In the genomic region with DNA sequence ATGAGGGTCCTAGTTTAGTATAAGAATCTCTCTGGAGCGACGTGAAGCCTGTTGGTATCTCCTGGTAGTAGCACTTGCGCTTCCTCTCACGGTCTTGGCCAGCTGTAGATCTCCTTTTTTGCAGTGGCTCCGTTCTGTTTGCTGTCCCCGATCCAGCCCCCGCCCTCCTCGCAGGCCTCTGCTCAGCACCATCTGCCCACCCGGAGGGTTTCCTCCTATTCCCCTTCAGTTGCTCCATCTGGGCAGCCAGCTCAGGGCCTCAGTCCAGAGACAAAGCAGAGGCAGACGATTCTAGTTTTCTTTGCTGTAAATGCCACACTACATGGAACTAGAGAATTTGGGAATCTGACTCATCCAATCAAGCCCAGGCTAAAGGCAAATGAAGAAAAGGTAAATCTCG, we compare ENCODE assay signal across 14 cellular contexts.
DNase-seq lines count a peak whose midpoint lies in the region; ATAC-seq and TF ChIP-seq lines count a peak whose summit lies in the region.
"Had no signal": no experiment of that assay in that cellular context is flagged by ENCODE, and none has a peak within 500 bp of the region (broad histone marks: within the 10 kb centered on the region; RNA-seq: fewer than 3 reads in every experiment).

No MANE protein-coding gene starts in this region.

- H3K9me2 ChIP-seq in GM23248 (ENCODE audit: insufficient read depth) (no peaks in the 10 kb centered on the region), SK-N-SH (no peaks in the 10 kb centered on the region)

- H3K9ac ChIP-seq in GM23248: peak overlapping the region; percentile 56
- H3K9ac ChIP-seq in SK-N-SH: no peak overlapping the region; the same call in 1 of the 2 replicates
- peak overlapping the region; percentile 62 for H3K9ac ChIP-seq in skeletal muscle satellite cell (ENCODE audit: low read depth, low read length)

- 0 out of 2 replicates have a peak, but pooled peaks have one; percentile 3 for TF ChIP-seq RAD21 in SK-N-SH (IDR thresholded peaks at IDR 0.05; ENCODE audit: low read length)

- no peaks in the 10 kb centered on the region for H3K9me3 ChIP-seq in GM23248 (ENCODE audit: low read depth)
- no peaks in the 10 kb centered on the region for H3K9me3 ChIP-seq in SK-N-SH
- no peaks in the 10 kb centered on the region for H3K9me3 ChIP-seq in heart right ventricle
- no peaks in the 10 kb centered on the region for H3K9me3 ChIP-seq in skeletal muscle satellite cell (replicated peaks; ENCODE audit: low read length)
- H3K9me3 ChIP-seq in adrenal gland (replicated peaks in 1 of 3): no peaks in the 10 kb centered on the region
- H3K9me3 ChIP-seq: spleen had no signal

- H4K20me1 ChIP-seq in GM23248 (ENCODE audit: insufficient read depth) (no peaks in the 10 kb centered on the region), SK-N-SH (ENCODE audit: insufficient read depth) (no peaks in the 10 kb centered on the region)

- CTCF ChIA-PET in SK-N-SH (lab: Yijun Ruan, JAX): interaction anchor here (1.7 kb wide), 1 partner anchor 52 kb away, joined by 4 read pairs; no protein-coding TSS in a partner anchor

- H2AFZ ChIP-seq in GM23248 (peak overlapping the region; percentile 86), SK-N-SH (ENCODE audit: low read depth) (no peak overlapping the region)

- no peak overlapping the region for H3K27ac Mint-ChIP-seq in stimulated activated effector memory CD8-positive, alpha-beta T cell treated with anti-CD3 and anti-CD28 coated beads, Interleukin-12 subunit alpha, Interleukin-12 subunit beta, amount 100 ng/mL, for 72 hours
- H3K27ac Mint-ChIP-seq: effector memory CD8-positive, alpha-beta T cell; stimulated activated memory B cell treated with anti-CD40 and anti-IgM and Interleukin-4, amounts not matched to agents 10 μg/mL and 1 μg/mL and 100 μg/mL, for 72 hours had no signal

- H3K79me2 ChIP-seq in GM23248 (ENCODE audit: insufficient read depth) (no peaks in the 10 kb centered on the region), SK-N-SH (ENCODE audit: insufficient read depth) (peaks cover 4% of the 10 kb centered on the region; the same call in 1 of the 2 replicates)

- H3K27ac ChIP-seq in GM23248 (peak overlapping the region; percentile 15; the same call in 1 of the 2 replicates), SK-N-SH (ENCODE audit: low read depth in 2 of 2, low read length in 1 of 2) (peak overlapping the region; percentile 8 to 23; a peak in 2 of 4 replicates), heart right ventricle (no peak overlapping the region), adrenal gland (no peak overlapping the region)
- H3K27ac ChIP-seq: spleen had no signal

- peaks cover 20% of the 10 kb centered on the region for H3K4me1 Mint-ChIP-seq in stimulated activated effector memory CD8-positive, alpha-beta T cell treated with anti-CD3 and anti-CD28 coated beads, Interleukin-12 subunit alpha, Interleukin-12 subunit beta, amount 100 ng/mL, for 72 hours
- H3K4me1 Mint-ChIP-seq: stimulated activated memory B cell treated with anti-CD40 and anti-IgM and Interleukin-4, amounts not matched to agents 10 μg/mL and 1 μg/mL and 100 μg/mL, for 72 hours had no signal

- H3F3A ChIP-seq in GM23248 (ENCODE audit: insufficient read depth) (peaks cover 18% of the 10 kb centered on the region), SK-N-SH (replicated peaks; ENCODE audit: insufficient read depth) (peaks cover 23% of the 10 kb centered on the region)

- H3K36me3 ChIP-seq in GM23248 (ENCODE audit: low read depth) (no peaks in the 10 kb centered on the region), SK-N-SH (replicated peaks in 1 of 2; ENCODE audit: control insufficient read depth in 1 of 2, insufficient read depth in 2 of 2, low read length in 1 of 2) (no peaks in the 10 kb centered on the region), heart right ventricle (no peaks in the 10 kb centered on the region), skeletal muscle satellite cell (ENCODE audit: insufficient read depth, low read length) (no peaks in the 10 kb centered on the region), adrenal gland (replicated peaks in 1 of 2) (no peaks in the 10 kb centered on the region)
- H3K36me3 ChIP-seq: spleen had no signal

- WGBS in GM23248 (ENCODE audit: low coverage in 1 of 2, low lambda C conversion rate in 2 of 2, missing lambda C conversion rate in 2 of 2), 2 experiments: 9% methylated on average over 11 of the region's 11 CpGs
- 61% methylated on average over 11 of the region's 11 CpGs for WGBS in SK-N-SH (ENCODE audit: low lambda C conversion rate)
- WGBS in heart right ventricle, 2 donors: 20 to 27% methylated on average over 11 of the region's 11 CpGs
- 68 to 74% (median 71%) methylated on average over 11 of the region's 11 CpGs for WGBS in adrenal gland, 4 donors

- in situ Hi-C loops in GM23248 (cut with MboI): no loop called here

- H3K27me3 ChIP-seq in GM23248 (replicated peaks; ENCODE audit: insufficient read depth): no peaks in the 10 kb centered on the region
- no peaks in the 10 kb centered on the region for H3K27me3 ChIP-seq in SK-N-SH (ENCODE audit: insufficient read depth)
- H3K27me3 ChIP-seq in heart right ventricle: no peaks in the 10 kb centered on the region
- H3K27me3 ChIP-seq in skeletal muscle satellite cell (ENCODE audit: control insufficient read depth, insufficient read depth, low read length): no peaks in the 10 kb centered on the region
- no peaks in the 10 kb centered on the region for H3K27me3 ChIP-seq in adrenal gland
- H3K27me3 ChIP-seq: spleen had no signal

- H3K4me3 ChIP-seq in GM23248: peak overlapping the region; percentile 57
- H3K4me3 ChIP-seq in SK-N-SH (ENCODE audit: low read depth in 2 of 2, low read length in 1 of 2): no peak overlapping the region
- peak overlapping the region in 6 of 10 donors; percentile 12 to 39 (median 34) for H3K4me3 ChIP-seq in heart right ventricle
- peak overlapping the region; percentile 48 for H3K4me3 ChIP-seq in skeletal muscle satellite cell (ENCODE audit: low read length)
- no peak overlapping the region for H3K4me3 ChIP-seq in adrenal gland
- H3K4me3 ChIP-seq: spleen had no signal

- TF ChIP-seq CTCF in SK-N-SH (IDR thresholded peaks at IDR 0.05) (no peak), heart right ventricle (IDR thresholded peaks at IDR 0.05) (no peak), adrenal gland (IDR thresholded peaks at IDR 0.05) (no peak)

- no peak overlapping the region for H3K4me3 Mint-ChIP-seq in stimulated activated effector memory CD8-positive, alpha-beta T cell treated with anti-CD3 and anti-CD28 coated beads, Interleukin-12 subunit alpha, Interleukin-12 subunit beta, amount 100 ng/mL, for 72 hours
- H3K4me3 Mint-ChIP-seq: effector memory CD8-positive, alpha-beta T cell; IgD-negative memory B cell; stimulated activated memory B cell treated with anti-CD40 and anti-IgM and Interleukin-4, amounts not matched to agents 10 μg/mL and 1 μg/mL and 100 μg/mL, for 72 hours had no signal

- no peaks in the 10 kb centered on the region for H3K9me3 Mint-ChIP-seq in stimulated activated effector memory CD8-positive, alpha-beta T cell treated with anti-CD3 and anti-CD28 coated beads, Interleukin-12 subunit alpha, Interleukin-12 subunit beta, amount 100 ng/mL, for 72 hours
- H3K9me3 Mint-ChIP-seq: effector memory CD8-positive, alpha-beta T cell; IgD-negative memory B cell; stimulated activated memory B cell treated with anti-CD40 and anti-IgM and Interleukin-4, amounts not matched to agents 10 μg/mL and 1 μg/mL and 100 μg/mL, for 72 hours had no signal

- POLR2A ChIA-PET in SK-N-SH (lab: Yijun Ruan, JAX): no interaction called here

- peaks cover 11% of the 10 kb centered on the region for H3K36me3 Mint-ChIP-seq in stimulated activated effector memory CD8-positive, alpha-beta T cell treated with anti-CD3 and anti-CD28 coated beads, Interleukin-12 subunit alpha, Interleukin-12 subunit beta, amount 100 ng/mL, for 72 hours
- H3K36me3 Mint-ChIP-seq: stimulated activated memory B cell treated with anti-CD40 and anti-IgM and Interleukin-4, amounts not matched to agents 10 μg/mL and 1 μg/mL and 100 μg/mL, for 72 hours had no signal

- H3K4me2 ChIP-seq in GM23248 (ENCODE audit: unreplicated experiment) (peak overlapping the region; percentile 92), SK-N-SH (no peak overlapping the region), skeletal muscle satellite cell (ENCODE audit: low read length) (peak overlapping the region; percentile 71)

- H3K4me1 ChIP-seq in GM23248 (ENCODE audit: insufficient read depth) (peaks cover 29% of the 10 kb centered on the region), SK-N-SH (ENCODE audit: control insufficient read depth in 1 of 2, insufficient read depth in 2 of 2, low read depth in 1 of 2, low read length in 1 of 2) (peaks cover 0 to 11% of the 10 kb centered on the region in 2 experiments; a peak in 3 of 4 replicates), heart right ventricle (peaks cover 0 to 11% (median 4%) of the 10 kb centered on the region in 9 donors), skeletal muscle satellite cell (ENCODE audit: control insufficient read depth, insufficient read depth, low read length) (peaks cover 32% of the 10 kb centered on the region), adrenal gland (replicated peaks in 1 of 2) (peaks cover 1% of the 10 kb centered on the region in 2 donors)
- H3K4me1 ChIP-seq: spleen had no signal

- TF ChIP-seq EP300 in SK-N-SH (IDR thresholded peaks at IDR 0.05; ENCODE audit: borderline replicate concordance in 1 of 2, low read depth in 1 of 2, low read length in 1 of 2): no peak

- intact Hi-C loops in heart right ventricle (cut with DNase I) (no loop called here), adrenal gland (cut with DNase I) (no loop called here)

- ATAC-seq in heart right ventricle (peak in 5 of 8 donors; percentile 44 to 69 (median 56)), HG03139 (IDR thresholded peaks at IDR 0.05; ENCODE audit: unreplicated experiment) (no peak)
- no peak for ATAC-seq in stimulated activated effector memory CD8-positive, alpha-beta T cell treated with anti-CD3 and anti-CD28 coated beads, Interleukin-12 subunit alpha, Interleukin-12 subunit beta, amount 100 ng/mL, for 72 hours
- ATAC-seq: effector memory CD8-positive, alpha-beta T cell; stimulated activated memory B cell treated with anti-CD40 and anti-IgM and Interleukin-4, amounts not matched to agents 10 μg/mL and 1 μg/mL and 100 μg/mL, for 72 hours had no signal

- DNase-seq in GM23248 (peak; percentile 59), SK-N-SH (peak; percentile 63), heart right ventricle (no peak), adrenal gland (no peak), glomerular visceral epithelial cell (ENCODE audit: extremely low spot score) (no peak)
- DNase-seq in stimulated activated effector memory CD8-positive, alpha-beta T cell treated with anti-CD3 and anti-CD28 coated beads, Interleukin-12 subunit alpha, Interleukin-12 subunit beta, amount 100 ng/mL, for 72 hours (ENCODE audit: low spot score in 2 of 2): no peak
- DNase-seq: activated gamma-delta T cell; effector memory CD8-positive, alpha-beta T cell; NCI-H526 treated with DMSO at 0.1 percent for 48 hours; spleen had no signal

- no peak for TF ChIP-seq POLR2A in adrenal gland (IDR thresholded peaks at IDR 0.05)

TF ChIP-seq in SK-N-SH, 30 proteins besides CTCF, POLR2A, EP300 and RAD21 (continues in another document):
- no peak for TF ChIP-seq ELF1 (IDR thresholded peaks at IDR 0.05)
- TF ChIP-seq MXI1 (IDR thresholded peaks at IDR 0.05; ENCODE audit: low read depth, low read length): no peak
- no peak for TF ChIP-seq MEF2A (IDR thresholded peaks at IDR 0.05; ENCODE audit: borderline replicate concordance, low read depth)
- no peak for TF ChIP-seq NFIC (IDR thresholded peaks at IDR 0.05; ENCODE audit: borderline replicate concordance)

Comparison
In these comparisons a context has a peak if more than half of its experiments do, and no peak if none do; other contexts are left out.
1. DNase-seq: peak in GM23248 (single experiment) and SK-N-SH (single experiment); none in heart right ventricle (0 of 2), adrenal gland (0 of 7), glomerular visceral epithelial cell (single experiment) and stimulated activated effector memory CD8-positive, alpha-beta T cell treated with anti-CD3 and anti-CD28 coated beads, Interleukin-12 subunit alpha, Interleukin-12 subunit beta, amount 100 ng/mL, for 72 hours (0 of 2).
2. H3K27ac ChIP-seq: peak in GM23248 (single experiment) and SK-N-SH (2 of 2); none in heart right ventricle (0 of 10) and adrenal gland (0 of 5).
3. H3K4me3 ChIP-seq: peak in GM23248 (single experiment), heart right ventricle (6 of 10) and skeletal muscle satellite cell (single experiment); none in SK-N-SH (0 of 2) and adrenal gland (0 of 4).
4. ATAC-seq: peak in heart right ventricle (5 of 8); none in HG03139 (single experiment) and stimulated activated effector memory CD8-positive, alpha-beta T cell treated with anti-CD3 and anti-CD28 coated beads, Interleukin-12 subunit alpha, Interleukin-12 subunit beta, amount 100 ng/mL, for 72 hours (single experiment).